Comparison of ENCODE assay signal across 9 cellular contexts in the genomic region with DNA sequence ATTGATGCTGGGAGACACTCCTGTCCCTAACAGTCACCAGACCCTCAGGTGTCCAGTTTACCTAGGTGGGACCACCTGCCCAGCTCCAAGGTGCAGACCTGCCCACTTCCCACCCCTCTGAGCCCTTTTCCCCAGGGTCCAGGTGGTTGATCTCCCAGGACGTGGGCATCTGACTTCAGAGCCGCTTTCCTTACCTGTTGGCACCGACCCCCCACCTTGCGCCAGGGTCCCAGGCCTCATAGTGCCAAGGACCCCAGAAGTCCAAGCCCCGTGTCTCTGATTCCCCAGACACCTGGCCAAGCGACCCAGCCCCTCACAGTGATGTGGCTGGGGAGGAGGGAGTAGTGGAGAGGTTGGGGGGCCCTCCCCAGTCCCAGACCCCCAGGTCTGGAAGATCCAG. TPM values are rescaled to one million over a fixed set of nuclear protein-coding genes. Genes with fewer than 3 reads are reported as not detected.
DNase-seq lines count a peak whose midpoint lies in the region; ATAC-seq and TF ChIP-seq lines count a peak whose summit lies in the region.
"Had no signal": no experiment of that assay in that cellular context is flagged by ENCODE, and none has a peak within 500 bp of the region (broad histone marks: within the 10 kb centered on the region; RNA-seq: fewer than 3 reads in every experiment).

No MANE protein-coding gene starts in this region.

- H3K4me1 Mint-ChIP-seq in brain = peaks cover 19% of the 10 kb centered on the region
- H3K4me1 Mint-ChIP-seq in naive thymus-derived CD8-positive, alpha-beta T cell = peaks cover 6 to 41% (median 29%) of the 10 kb centered on the region in 4 donors

- ATAC-seq in HCT116 = no peak
- ATAC-seq in naive thymus-derived CD8-positive, alpha-beta T cell = no peak
- ATAC-seq in HG02970 (IDR thresholded peaks at IDR 0.05; ENCODE audit: low FRiP score, unreplicated experiment) = no peak
- no peak for ATAC-seq in HG02840 (IDR thresholded peaks at IDR 0.05; ENCODE audit: low FRiP score, unreplicated experiment)

- no peaks in the 10 kb centered on the region for H3K36me3 ChIP-seq in BLaER1
- no peaks in the 10 kb centered on the region for H3K36me3 ChIP-seq in HCT116 (ENCODE audit: control insufficient read depth in 1 of 2, insufficient read depth in 2 of 2, low read length in 2 of 2)

- H3K27me3 Mint-ChIP-seq in brain = no peaks in the 10 kb centered on the region
- peaks cover 0 to 6% (median 0%) of the 10 kb centered on the region in 5 donors for H3K27me3 Mint-ChIP-seq in naive thymus-derived CD8-positive, alpha-beta T cell

- TF ChIP-seq CTCF in HCT116 (IDR thresholded peaks at IDR 0.05 in 2 of 3, conservative IDR thresholded peaks at IDR 0.05 in 1 of 3; ENCODE audit: borderline replicate concordance in 1 of 3, insufficient read depth in 1 of 3, low read depth in 2 of 3, low read length in 2 of 3) (no peak), brain (conservative IDR thresholded peaks at IDR 0.05) (no peak)

- intact Hi-C loops in HCT116 (cut with micrococcal nuclease) = no loop called here

- no peak for TF ChIP-seq RAD21 in HCT116 (IDR thresholded peaks at IDR 0.05; ENCODE audit: low read depth)

- RAD21 ChIA-PET in HCT116 (lab: Charles Lee; ENCODE audit: low non-redundant PET in 1 of 2, low total read pairs in 2 of 2, uncharacterized antibody in 2 of 2, unreplicated experiment in 2 of 2) = interaction anchor here in 1 of 2 experiments (0.6 kb wide), 1 partner anchor 69 kb away, joined by 5 read pairs; no protein-coding TSS in a partner anchor

- H3K9me3 ChIP-seq in BLaER1 (no peaks in the 10 kb centered on the region), HCT116 (ENCODE audit: control insufficient read depth in 1 of 2, insufficient read depth in 1 of 2, low read depth in 1 of 2, low read length in 2 of 2) (no peaks in the 10 kb centered on the region)

- H3K4me2 ChIP-seq in BLaER1 (peak overlapping the region; percentile 68), HCT116 (ENCODE audit: low read length) (peak overlapping the region; percentile 73)

- POLR2A ChIA-PET in HCT116 (lab: Charles Lee) = interaction anchor here (0.5 to 1.0 kb wide), 8 partner anchors 8 to 1549 kb away, joined by 3 to 7 read pairs (median 4); a partner anchor contains a TSS
- POLR2A ChIA-PET in naive thymus-derived CD8-positive, alpha-beta T cell (lab: Charles Lee) = interaction anchor here (0.6 to 5.3 kb wide), 16 partner anchors 9 to 395 kb away, joined by 3 to 40 read pairs (median 4); a partner anchor contains a TSS

- H3K27me3 ChIP-seq in BLaER1 (peaks cover 49% of the 10 kb centered on the region), HCT116 (ENCODE audit: insufficient read depth, low read length) (no peaks in the 10 kb centered on the region)

- H3K9me3 Mint-ChIP-seq in brain = peaks cover 0 to 3% (median 0%) of the 10 kb centered on the region in 5 experiments
- H3K9me3 Mint-ChIP-seq in naive thymus-derived CD8-positive, alpha-beta T cell = no peaks in the 10 kb centered on the region
- H3K9me3 Mint-ChIP-seq: stimulated activated naive B cell treated with anti-CD40 and anti-IgM and Interleukin-4, amounts not matched to agents 10 μg/mL and 1 μg/mL and 100 μg/mL, for 72 hours had no signal

- peaks cover 77% of the 10 kb centered on the region for H3K4me1 ChIP-seq in BLaER1
- H3K4me1 ChIP-seq in HCT116 (ENCODE audit: control insufficient read depth in 1 of 2, insufficient read depth in 2 of 2, low read length in 2 of 2) = peaks cover 28 to 44% of the 10 kb centered on the region in 2 experiments

- H2AFZ ChIP-seq in HCT116 (ENCODE audit: low read depth, low read length, poor library complexity, severe bottlenecking) = no peak overlapping the region

- no peak overlapping the region for H3K27ac ChIP-seq in BLaER1
- H3K27ac ChIP-seq in HCT116 (ENCODE audit: low read depth, low read length) = peak overlapping the region; percentile 51; the same call in 1 of the 2 replicates

- TSS peak; percentile 62 for BruUV-seq in HCT116 (replicated peaks; lab: Mats Ljungman, UMichigan)

- no peak overlapping the region for H3K9ac ChIP-seq in BLaER1
- H3K9ac ChIP-seq in HCT116 (ENCODE audit: low read length) = peak overlapping the region; percentile 43

- TF ChIP-seq POLR2A in HCT116 (IDR thresholded peaks at IDR 0.05; ENCODE audit: borderline replicate concordance, extremely low read depth, insufficient read depth, insufficient read length) = no peak

- no peaks in the 10 kb centered on the region for H3K36me3 Mint-ChIP-seq in brain
- H3K36me3 Mint-ChIP-seq in naive thymus-derived CD8-positive, alpha-beta T cell = no peaks in the 10 kb centered on the region

- peak overlapping the region; percentile 57; the same call in 1 of the 2 replicates for H3K4me3 ChIP-seq in BLaER1
- peak overlapping the region; percentile 19 to 39 for H3K4me3 ChIP-seq in HCT116 (replicated peaks in 1 of 2; ENCODE audit: low read depth in 1 of 2, low read length in 2 of 2)

- H3K27ac Mint-ChIP-seq in brain = peak overlapping the region in 4 of 5 experiments; percentile 46 to 90 (median 76)
- peak overlapping the region in 7 of 10 donors; percentile 19 to 87 (median 70) for H3K27ac Mint-ChIP-seq in naive thymus-derived CD8-positive, alpha-beta T cell
- H3K27ac Mint-ChIP-seq: stimulated activated naive B cell treated with anti-CD40 and anti-IgM and Interleukin-4, amounts not matched to agents 10 μg/mL and 1 μg/mL and 100 μg/mL, for 72 hours had no signal

- no peak for DNase-seq in HCT116 (ENCODE audit: low read depth, low spot score)
- DNase-seq in naive thymus-derived CD8-positive, alpha-beta T cell = no peak
- DNase-seq in epidermal melanocyte (ENCODE audit: insufficient read length, low spot score) = no peak
- DNase-seq in HPDE6-E6E7 (ENCODE audit: extremely low spot score) = no peak

- CTCF ChIA-PET in HCT116 (lab: Charles Lee) = no interaction called here

- H3K9me2 ChIP-seq in HCT116 (ENCODE audit: insufficient read depth) = no peaks in the 10 kb centered on the region

- peaks cover 11% of the 10 kb centered on the region for H4K20me1 ChIP-seq in BLaER1
- no peaks in the 10 kb centered on the region for H4K20me1 ChIP-seq in HCT116 (ENCODE audit: insufficient read depth)

- no peaks in the 10 kb centered on the region for H3K79me2 ChIP-seq in HCT116 (ENCODE audit: insufficient read depth, low read length)

- H3K4me3 Mint-ChIP-seq in brain = peak overlapping the region in 4 of 5 experiments; percentile 77 to 81 (median 80)
- H3K4me3 Mint-ChIP-seq in naive thymus-derived CD8-positive, alpha-beta T cell = peak overlapping the region in 7 of 10 donors; percentile 41 to 68 (median 50)

TF ChIP-seq in HCT116, 20 proteins besides CTCF, POLR2A, EP300 and RAD21 (continues in another document):
- TF ChIP-seq, protein P1, sequence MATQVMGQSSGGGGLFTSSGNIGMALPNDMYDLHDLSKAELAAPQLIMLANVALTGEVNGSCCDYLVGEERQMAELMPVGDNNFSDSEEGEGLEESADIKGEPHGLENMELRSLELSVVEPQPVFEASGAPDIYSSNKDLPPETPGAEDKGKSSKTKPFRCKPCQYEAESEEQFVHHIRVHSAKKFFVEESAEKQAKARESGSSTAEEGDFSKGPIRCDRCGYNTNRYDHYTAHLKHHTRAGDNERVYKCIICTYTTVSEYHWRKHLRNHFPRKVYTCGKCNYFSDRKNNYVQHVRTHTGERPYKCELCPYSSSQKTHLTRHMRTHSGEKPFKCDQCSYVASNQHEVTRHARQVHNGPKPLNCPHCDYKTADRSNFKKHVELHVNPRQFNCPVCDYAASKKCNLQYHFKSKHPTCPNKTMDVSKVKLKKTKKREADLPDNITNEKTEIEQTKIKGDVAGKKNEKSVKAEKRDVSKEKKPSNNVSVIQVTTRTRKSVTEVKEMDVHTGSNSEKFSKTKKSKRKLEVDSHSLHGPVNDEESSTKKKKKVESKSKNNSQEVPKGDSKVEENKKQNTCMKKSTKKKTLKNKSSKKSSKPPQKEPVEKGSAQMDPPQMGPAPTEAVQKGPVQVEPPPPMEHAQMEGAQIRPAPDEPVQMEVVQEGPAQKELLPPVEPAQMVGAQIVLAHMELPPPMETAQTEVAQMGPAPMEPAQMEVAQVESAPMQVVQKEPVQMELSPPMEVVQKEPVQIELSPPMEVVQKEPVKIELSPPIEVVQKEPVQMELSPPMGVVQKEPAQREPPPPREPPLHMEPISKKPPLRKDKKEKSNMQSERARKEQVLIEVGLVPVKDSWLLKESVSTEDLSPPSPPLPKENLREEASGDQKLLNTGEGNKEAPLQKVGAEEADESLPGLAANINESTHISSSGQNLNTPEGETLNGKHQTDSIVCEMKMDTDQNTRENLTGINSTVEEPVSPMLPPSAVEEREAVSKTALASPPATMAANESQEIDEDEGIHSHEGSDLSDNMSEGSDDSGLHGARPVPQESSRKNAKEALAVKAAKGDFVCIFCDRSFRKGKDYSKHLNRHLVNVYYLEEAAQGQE (IDR thresholded peaks at IDR 0.05; ENCODE audit: low read depth) = no peak
- TF ChIP-seq SRF (IDR thresholded peaks at IDR 0.05; ENCODE audit: low read depth) (no peak), FOSL1 (IDR thresholded peaks at IDR 0.05; ENCODE audit: low read depth) (no peak), EZH2phosphoT487 (IDR thresholded peaks at IDR 0.05; ENCODE audit: borderline replicate concordance) (no peak), ZNF274 (IDR thresholded peaks at IDR 0.05; ENCODE audit: low read depth, low read length) (no peak), YY1 (IDR thresholded peaks at IDR 0.05; ENCODE audit: extremely low read depth, insufficient replicate concordance, low read depth, low read length) (no peak), JUND (IDR thresholded peaks at IDR 0.05) (no peak), CEBPB (IDR thresholded peaks at IDR 0.05; ENCODE audit: low read depth) (no peak)
- TF ChIP-seq, protein P2, sequence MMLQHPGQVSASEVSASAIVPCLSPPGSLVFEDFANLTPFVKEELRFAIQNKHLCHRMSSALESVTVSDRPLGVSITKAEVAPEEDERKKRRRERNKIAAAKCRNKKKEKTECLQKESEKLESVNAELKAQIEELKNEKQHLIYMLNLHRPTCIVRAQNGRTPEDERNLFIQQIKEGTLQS (IDR thresholded peaks at IDR 0.05) = no peak

RNA-seq across cellular contexts. Expression of a gene that starts 9.6 kb away (rescaled TPM):
- total RNA-seq in HCT116 (2021; ENCODE audit: unreplicated experiment) = 45.0 TPM
- polyA plus RNA-seq in HCT116 (2012) = 25.7 and 27.3 TPM in 2 replicates
- 12.1 TPM for polyA plus RNA-seq in brain (ENCODE audit: insufficient read depth, low read depth, low replicate concordance)
- 10 to 100 TPM; 37.0 to 37.4 TPM for total RNA-seq in naive thymus-derived CD8-positive, alpha-beta T cell
- polyA plus RNA-seq in naive thymus-derived CD8-positive, alpha-beta T cell = 10 to 100 TPM in 1 of 3 donors, 1 to 10 TPM in 2; 7.2 to 13.0 (median 7.3) TPM

RNA-seq across cellular contexts. Expression of a gene that starts 15.8 kb away (rescaled TPM):
- 40.6 TPM for total RNA-seq in HCT116 (2021; ENCODE audit: unreplicated experiment)
- polyA plus RNA-seq in HCT116 (2012) = 27.1 and 33.4 TPM in 2 replicates
- 19.3 TPM for polyA plus RNA-seq in brain (ENCODE audit: insufficient read depth, low read depth, low replicate concordance)
- 10 to 100 TPM; 53.0 to 53.1 TPM for total RNA-seq in naive thymus-derived CD8-positive, alpha-beta T cell
- polyA plus RNA-seq in naive thymus-derived CD8-positive, alpha-beta T cell = 10 to 100 TPM in 1 of 3 donors, 1 to 10 TPM in 2; 5.0 to 10.8 (median 7.1) TPM

RNA-seq across cellular contexts. Expression of a gene that starts 34.1 kb away (rescaled TPM):
- total RNA-seq in HCT116 (2021; ENCODE audit: unreplicated experiment) = 22.9 TPM
- 13.6 and 15.4 TPM in 2 replicates for polyA plus RNA-seq in HCT116 (2012)
- 14.4 TPM for polyA plus RNA-seq in brain (ENCODE audit: insufficient read depth, low read depth, low replicate concordance)
- total RNA-seq in naive thymus-derived CD8-positive, alpha-beta T cell = 10 to 100 TPM; 17.6 to 19.7 TPM
- polyA plus RNA-seq in naive thymus-derived CD8-positive, alpha-beta T cell = 1 to 10 TPM; 2.4 to 5.3 (median 3.4) TPM
